8 cellular contexts compared by ENCODE assay signal in the genomic region with DNA sequence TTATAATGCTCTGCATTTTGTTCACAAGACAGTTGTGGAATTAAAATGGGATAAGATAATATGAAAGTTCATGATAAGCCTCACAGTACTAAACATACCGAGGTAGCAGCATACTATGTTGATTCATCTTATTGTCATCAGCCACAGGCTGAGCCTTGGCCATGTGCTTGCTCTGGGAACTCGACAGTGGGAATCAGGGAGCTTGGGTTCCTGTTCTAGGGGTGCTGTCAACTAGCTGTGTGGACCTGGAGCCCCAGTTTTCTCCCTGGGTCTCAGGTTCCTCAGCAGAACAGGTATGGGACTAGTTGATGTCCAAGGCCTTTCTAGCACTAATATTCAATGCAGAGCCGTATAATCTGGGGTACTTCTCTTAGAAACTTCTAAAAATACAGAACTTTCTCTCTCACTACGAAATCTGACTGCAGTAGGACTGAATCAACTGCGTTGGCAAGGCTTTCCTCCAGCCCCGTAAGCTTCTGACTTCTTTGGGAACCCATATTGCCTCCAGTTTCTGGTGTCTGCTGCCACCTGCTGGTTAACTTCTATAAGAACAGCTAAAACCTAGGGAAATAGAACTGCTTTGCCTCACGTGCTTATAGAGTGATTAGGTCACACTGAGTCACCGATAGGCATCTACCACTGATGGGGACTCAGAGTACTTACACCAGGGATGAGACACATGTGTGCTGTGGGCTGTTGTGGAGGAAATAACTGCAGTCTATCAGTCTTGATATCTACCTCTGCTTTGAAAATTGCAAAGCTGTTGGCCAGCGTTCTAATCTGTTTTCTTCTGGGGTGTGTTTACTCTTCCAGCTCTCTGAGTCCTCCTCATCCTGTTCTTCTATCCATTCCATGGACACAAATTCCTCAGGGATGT.
DNase-seq lines count a peak whose midpoint lies in the region; TF ChIP-seq lines count a peak whose summit lies in the region.

No MANE protein-coding gene starts in this region.

- peak overlapping the region; percentile 17 for H3K4me3 Mint-ChIP-seq in activated naive CD8-positive, alpha-beta T cell
- no peak overlapping the region for H3K4me3 Mint-ChIP-seq in glutamatergic neuron (ENCODE audit: unreplicated experiment)

- peak overlapping the region in 3 of 4 donors; percentile 63 to 85 (median 78) for H3K27ac ChIP-seq in tibial nerve

- H3K4me1 ChIP-seq in tibial nerve, result peaks cover 0 to 27% (median 14%) of the 10 kb centered on the region in 4 donors

- intact Hi-C loops in posterior cingulate gyrus (cut with DNase I), result loop anchor here (1.0 to 5.0 kb wide), 3 partner anchors 261 to 444 kb away; a partner anchor contains a TSS

- H3K27me3 ChIP-seq in H7 (ENCODE audit: control insufficient read depth, insufficient read depth, low read length) (no peaks in the 10 kb centered on the region), tibial nerve (no peaks in the 10 kb centered on the region)

- no peak for TF ChIP-seq POLR2A in tibial nerve (IDR thresholded peaks at IDR 0.05)

- H3K4me1 Mint-ChIP-seq in activated naive CD8-positive, alpha-beta T cell (ENCODE audit: low read depth), result peaks cover 10% of the 10 kb centered on the region
- peaks cover 2% of the 10 kb centered on the region for H3K4me1 Mint-ChIP-seq in glutamatergic neuron (ENCODE audit: low read depth, unreplicated experiment)

- TF ChIP-seq EP300 in tibial nerve (IDR thresholded peaks at IDR 0.05), result peak in 1 of 2 donors; percentile 69

- peak; percentile 92 for TF ChIP-seq CTCF in glutamatergic neuron (IDR thresholded peaks at IDR 0.05; ENCODE audit: partially characterized antibody, unreplicated experiment)
- peak; percentile 63 to 94 (median 81) for TF ChIP-seq CTCF in tibial nerve (IDR thresholded peaks at IDR 0.05)

- H3K36me3 ChIP-seq in H7 (replicated peaks; ENCODE audit: control insufficient read depth, insufficient read depth, low read length) (no peaks in the 10 kb centered on the region), tibial nerve (peaks cover 0 to 75% (median 0%) of the 10 kb centered on the region in 3 donors)

- no peaks in the 10 kb centered on the region for H3K9me3 ChIP-seq in tibial nerve

- WGBS in tibial nerve, 2 donors, result 13 to 16% methylated on average over 9 of the region's 9 CpGs

- peak; percentile 95 for DNase-seq in DMS53 (lab: John Stamatoyannopoulos, UW)
- DNase-seq in H7, result peak; percentile 58
- peak; percentile 76 for DNase-seq in NCI-H1105 treated with DMSO at 0.1 percent for 48 hours (lab: John Stamatoyannopoulos, UW)
- DNase-seq in SKM-1 treated with dmso at 0.1 percent for 144 hours (lab: John Stamatoyannopoulos, UW; ENCODE audit: unreplicated experiment), result peak; percentile 92
- peak; percentile 55 for DNase-seq in glutamatergic neuron
- DNase-seq in posterior cingulate gyrus, result peak in 8 of 10 donors; percentile 35 to 92 (median 75)
- peak; percentile 38 to 69 for DNase-seq in tibial nerve (ENCODE audit: low spot score in 2 of 2)

- H3K27me3 Mint-ChIP-seq in activated naive CD8-positive, alpha-beta T cell, result no peaks in the 10 kb centered on the region
- no peaks in the 10 kb centered on the region for H3K27me3 Mint-ChIP-seq in glutamatergic neuron (ENCODE audit: unreplicated experiment)

- no peak overlapping the region for H3K4me3 ChIP-seq in H7 (ENCODE audit: insufficient read depth, low read depth, low read length)
- no peak overlapping the region for H3K4me3 ChIP-seq in tibial nerve

- H3K9me3 Mint-ChIP-seq in activated naive CD8-positive, alpha-beta T cell (ENCODE audit: low read depth), result no peaks in the 10 kb centered on the region
- H3K9me3 Mint-ChIP-seq in glutamatergic neuron (ENCODE audit: unreplicated experiment), result no peaks in the 10 kb centered on the region

- peak overlapping the region; percentile 48 for H3K27ac Mint-ChIP-seq in activated naive CD8-positive, alpha-beta T cell
- no peak overlapping the region for H3K27ac Mint-ChIP-seq in glutamatergic neuron (ENCODE audit: unreplicated experiment)

- no peaks in the 10 kb centered on the region for H3K36me3 Mint-ChIP-seq in activated naive CD8-positive, alpha-beta T cell
- peaks cover 8% of the 10 kb centered on the region for H3K36me3 Mint-ChIP-seq in glutamatergic neuron (ENCODE audit: unreplicated experiment)
